8 cellular contexts compared by ENCODE assay signal in the genomic region with DNA sequence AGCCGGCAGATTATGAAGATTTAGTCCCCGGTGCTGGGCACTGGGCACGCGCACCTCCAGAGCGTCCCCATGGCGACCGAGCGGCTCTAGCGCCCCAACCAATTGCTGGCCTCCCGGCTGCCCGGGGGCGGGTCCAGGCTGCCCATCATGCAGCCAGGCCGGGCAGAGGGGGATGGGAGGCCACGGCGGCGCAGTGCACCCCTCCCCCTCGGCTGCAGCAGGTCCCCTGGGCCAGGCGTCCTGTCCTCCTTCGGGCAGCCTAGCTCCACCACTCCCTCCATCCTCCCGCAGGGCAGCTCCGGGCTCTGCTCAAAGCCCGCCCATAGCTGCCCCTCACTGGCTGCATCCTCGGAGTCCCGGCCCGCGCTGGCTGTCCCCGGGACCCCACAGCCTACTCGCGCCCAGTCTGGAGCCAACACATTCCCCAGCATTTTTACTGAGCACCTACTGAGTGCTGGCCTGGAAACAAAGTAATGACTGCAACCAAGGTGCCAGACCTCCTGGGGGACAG.
DNase-seq lines count a peak whose midpoint lies in the region; ATAC-seq, FAIRE-seq and TF ChIP-seq lines count a peak whose summit lies in the region.

No MANE protein-coding gene starts in this region.

- FAIRE-seq in GM12892 (lab: Jason Lieb, UNC) = no peak

- peak overlapping the region; percentile 82 for H3K27ac Mint-ChIP-seq in central memory CD8-positive, alpha-beta T cell (ENCODE audit: low read depth)

- no peak for ATAC-seq in central memory CD8-positive, alpha-beta T cell (replicated peaks; ENCODE audit: extremely low read depth, poor library complexity, severe bottlenecking)
- ATAC-seq in HG02588 (IDR thresholded peaks at IDR 0.05; ENCODE audit: unreplicated experiment) = no peak
- no peak for ATAC-seq in GM21447 (IDR thresholded peaks at IDR 0.05; ENCODE audit: unreplicated experiment)
- ATAC-seq in GM18907 (IDR thresholded peaks at IDR 0.05; ENCODE audit: unreplicated experiment) = no peak

- TF ChIP-seq CTCF in kidney epithelial cell (IDR thresholded peaks at IDR 0.05; ENCODE audit: insufficient read depth, low read length, poor library complexity, severe bottlenecking) = no peak

- H3K9ac ChIP-seq in stomach smooth muscle (ENCODE audit: low read length in 2 of 2) = no peak overlapping the region

- H3K36me3 ChIP-seq in kidney epithelial cell (ENCODE audit: control insufficient read depth, insufficient read depth, low read length) = no peaks in the 10 kb centered on the region
- H3K36me3 ChIP-seq in stomach smooth muscle (ENCODE audit: control insufficient read depth in 2 of 2, insufficient read depth in 2 of 2, low read length in 2 of 2) = peaks cover 13 to 16% of the 10 kb centered on the region in 2 donors

- no peak overlapping the region for H3K4me3 Mint-ChIP-seq in central memory CD8-positive, alpha-beta T cell

- TF ChIP-seq POLR2A in GM12892 (IDR thresholded peaks at IDR 0.05; ENCODE audit: low read depth, low read length) = no peak

- peak; percentile 75 for DNase-seq in GM12892 (ENCODE audit: insufficient read length)
- DNase-seq in NCI-H2171 (lab: John Stamatoyannopoulos, UW) = peak; percentile 27
- DNase-seq in central memory CD8-positive, alpha-beta T cell (ENCODE audit: low spot score in 2 of 2) = no peak
- DNase-seq in kidney epithelial cell (ENCODE audit: low read depth) = peak; percentile 58

- peaks cover 15% of the 10 kb centered on the region for H3K4me1 Mint-ChIP-seq in central memory CD8-positive, alpha-beta T cell

- H3K4me3 ChIP-seq in kidney epithelial cell (ENCODE audit: low read depth, low read length) = peak overlapping the region; percentile 22
- peak overlapping the region; percentile 35 to 69 for H3K4me3 ChIP-seq in stomach smooth muscle (ENCODE audit: low read length in 2 of 2)

- peak overlapping the region; percentile 6 for H3K27ac ChIP-seq in stomach smooth muscle (ENCODE audit: low read length)

- peaks cover 30% of the 10 kb centered on the region for H3K4me1 ChIP-seq in stomach smooth muscle (ENCODE audit: control insufficient read depth, insufficient read depth, low read length)

- no peaks in the 10 kb centered on the region for H3K9me3 ChIP-seq in stomach smooth muscle (ENCODE audit: control insufficient read depth in 2 of 2, low read length in 2 of 2)

- no peaks in the 10 kb centered on the region for H3K27me3 Mint-ChIP-seq in central memory CD8-positive, alpha-beta T cell

- peaks cover 26% of the 10 kb centered on the region for H3K36me3 Mint-ChIP-seq in central memory CD8-positive, alpha-beta T cell (ENCODE audit: insufficient read depth)

- no peaks in the 10 kb centered on the region for H3K9me3 Mint-ChIP-seq in central memory CD8-positive, alpha-beta T cell

- no peaks in the 10 kb centered on the region for H3K27me3 ChIP-seq in kidney epithelial cell (ENCODE audit: control insufficient read depth, insufficient read depth, low read length)
- H3K27me3 ChIP-seq in stomach smooth muscle (ENCODE audit: control insufficient read depth in 1 of 2, insufficient read depth in 2 of 2, low read length in 2 of 2) = no peaks in the 10 kb centered on the region

Comparison
In these comparisons a context has a peak if more than half of its experiments do, and no peak if none do; other contexts are left out.
1. DNase-seq: peak in GM12892 (single experiment), NCI-H2171 (single experiment) and kidney epithelial cell (single experiment); none in central memory CD8-positive, alpha-beta T cell (0 of 2).